In genomic region chr1:19495816-19496528, GRCh38 we compare ENCODE assay signal across 13 cellular contexts. TPM values are rescaled to one million over a fixed set of nuclear protein-coding genes. Genes with fewer than 3 reads are reported as not detected.
DNase-seq lines count a peak whose midpoint lies in the region; ATAC-seq and TF ChIP-seq lines count a peak whose summit lies in the region.
"Had no signal": no experiment of that assay in that cellular context is flagged by ENCODE, and none has a peak within 500 bp of the region (broad histone marks: within the 10 kb centered on the region; RNA-seq: fewer than 3 reads in every experiment).

No MANE protein-coding gene starts in this region.

- intact Hi-C loops in spleen (cut with DNase I; ENCODE audit: low total_unique reads), result no loop called here
- intact Hi-C loops in body of pancreas (cut with DNase I), result no loop called here

- H3K27ac ChIP-seq in right atrium auricular region (peak overlapping the region; percentile 59 to 67), spleen (peak overlapping the region in 7 of 8 donors; percentile 39 to 77 (median 67)), body of pancreas (no peak overlapping the region)

- peaks cover 20% of the 10 kb centered on the region for H3K4me1 Mint-ChIP-seq in activated naive CD8-positive, alpha-beta T cell treated with anti-CD3 and anti-CD28 coated beads for 36 hours

- TF ChIP-seq CTCF in right atrium auricular region (IDR thresholded peaks at IDR 0.05) (no peak), spleen (IDR thresholded peaks at IDR 0.05 in 8 of 11, conservative IDR thresholded peaks at IDR 0.05 in 3 of 11) (no peak), body of pancreas (IDR thresholded peaks at IDR 0.05) (no peak)

- H3K27me3 Mint-ChIP-seq in activated naive CD8-positive, alpha-beta T cell treated with anti-CD3 and anti-CD28 coated beads for 36 hours, result no peaks in the 10 kb centered on the region

- no peaks in the 10 kb centered on the region for H3K9me3 Mint-ChIP-seq in activated naive CD8-positive, alpha-beta T cell treated with anti-CD3 and anti-CD28 coated beads for 36 hours

- ATAC-seq in body of pancreas (no peak), HG02588 (IDR thresholded peaks at IDR 0.05; ENCODE audit: unreplicated experiment) (no peak)

- peak overlapping the region; percentile 64 for H3K27ac Mint-ChIP-seq in activated naive CD8-positive, alpha-beta T cell treated with anti-CD3 and anti-CD28 coated beads for 36 hours

- no peaks in the 10 kb centered on the region for H3K9me3 ChIP-seq in right atrium auricular region
- no peaks in the 10 kb centered on the region for H3K9me3 ChIP-seq in spleen
- H3K9me3 ChIP-seq in body of pancreas, result no peaks in the 10 kb centered on the region

- H3K36me3 Mint-ChIP-seq in activated naive CD8-positive, alpha-beta T cell treated with anti-CD3 and anti-CD28 coated beads for 36 hours, result no peaks in the 10 kb centered on the region

- TF ChIP-seq POLR2A in spleen (IDR thresholded peaks at IDR 0.05) (no peak), body of pancreas (IDR thresholded peaks at IDR 0.05) (no peak)

- H3K36me3 ChIP-seq in right atrium auricular region (no peaks in the 10 kb centered on the region), spleen (no peaks in the 10 kb centered on the region), body of pancreas (replicated peaks in 1 of 2; ENCODE audit: insufficient read depth in 1 of 2, low read depth in 2 of 2) (no peaks in the 10 kb centered on the region)

- DNase-seq in NCI-H2171 treated with DMSO at 0.1 percent for 48 hours (lab: John Stamatoyannopoulos, UW) (peak; percentile 72), NCI-H2171 (lab: John Stamatoyannopoulos, UW) (no peak), right atrium auricular region (ENCODE audit: low spot score) (no peak), spleen (no peak), body of pancreas (no peak), NOMO-1 treated with DMSO at 0.1 percent for 48 hours (lab: John Stamatoyannopoulos, UW; ENCODE audit: unreplicated experiment) (no peak)
- no peak for DNase-seq in activated naive CD8-positive, alpha-beta T cell treated with anti-CD3 and anti-CD28 coated beads for 36 hours
- DNase-seq: 8988T; activated CD8-positive, alpha-beta memory T cell treated with anti-CD3 and anti-CD28 coated beads for 24 hours; anterior cingulate cortex; DND-41; foreskin melanocyte had no signal

- no peak overlapping the region for H3K4me3 Mint-ChIP-seq in activated naive CD8-positive, alpha-beta T cell treated with anti-CD3 and anti-CD28 coated beads for 36 hours

- H3K27me3 ChIP-seq in right atrium auricular region (no peaks in the 10 kb centered on the region), spleen (replicated peaks in 1 of 7) (no peaks in the 10 kb centered on the region), body of pancreas (no peaks in the 10 kb centered on the region)

- peaks cover 0 to 27% of the 10 kb centered on the region in 2 donors for H3K4me1 ChIP-seq in right atrium auricular region
- peaks cover 0 to 21% (median 7%) of the 10 kb centered on the region in 6 donors for H3K4me1 ChIP-seq in spleen
- H3K4me1 ChIP-seq in body of pancreas, result no peaks in the 10 kb centered on the region

- 34 to 55% (median 51%) methylated on average over 3 of the region's 3 CpGs for WGBS in spleen, 5 donors
- whole genome bisulfite sequencing in body of pancreas, 2 donors, result 51 to 61% methylated on average over 3 of the region's 3 CpGs

- H3K4me3 ChIP-seq in right atrium auricular region (no peak overlapping the region), spleen (no peak overlapping the region), body of pancreas (no peak overlapping the region)

RNA-seq across cellular contexts. Expression of gene CAPZB, which starts 10.6 kb away (rescaled TPM):
- 100 to 1,000 TPM; 324 to 332 TPM for total RNA-seq in activated naive CD8-positive, alpha-beta T cell treated with anti-CD3 and anti-CD28 coated beads for 36 hours
- total RNA-seq in right atrium auricular region, result 100 to 1,000 TPM in 1 of 2 donors, 10 to 100 TPM in 1; 87.8 to 122 TPM
- 100 to 1,000 TPM; 139 to 386 (median 302) TPM for total RNA-seq in spleen
- polyA plus RNA-seq in spleen, result 100 to 1,000 TPM; 221 to 281 (median 274) TPM
- total RNA-seq in body of pancreas, result 10 to 100 TPM; 35.5 to 54.1 TPM

Comparison
In these comparisons a context has a peak if more than half of its experiments do, and no peak if none do; other contexts are left out.
1. H3K27ac ChIP-seq: peak in right atrium auricular region (2 of 2) and spleen (7 of 8); none in body of pancreas (0 of 4).